19 cellular contexts compared by ENCODE assay signal in genomic region chr11:68753300-68753699, GRCh38. TPM values are rescaled to one million over a fixed set of nuclear protein-coding genes. Genes with fewer than 3 reads are reported as not detected.
DNase-seq lines count a peak whose midpoint lies in the region; ATAC-seq and TF ChIP-seq lines count a peak whose summit lies in the region.
"Had no signal": no experiment of that assay in that cellular context is flagged by ENCODE, and none has a peak within 500 bp of the region (broad histone marks: within the 10 kb centered on the region; RNA-seq: fewer than 3 reads in every experiment).

No MANE protein-coding gene starts in this region.

- H3K4me1 Mint-ChIP-seq in CD4-positive, CD25-positive, alpha-beta regulatory T cell = peaks cover 0 to 19% (median 4%) of the 10 kb centered on the region in 4 donors

- peaks cover 12% of the 10 kb centered on the region for H3K36me3 ChIP-seq in CD4-positive, CD25-positive, alpha-beta regulatory T cell (ENCODE audit: control insufficient read depth, insufficient read depth, low read length)
- H3K36me3 ChIP-seq: SJCRH30 had no signal

- H3K27me3 Mint-ChIP-seq in CD4-positive, CD25-positive, alpha-beta regulatory T cell = no peaks in the 10 kb centered on the region

- H3K9me3 ChIP-seq in CD4-positive, CD25-positive, alpha-beta regulatory T cell (ENCODE audit: control insufficient read depth in 2 of 2, low read length in 2 of 2) = no peaks in the 10 kb centered on the region
- H3K9me3 ChIP-seq: SJCRH30 had no signal

- H3K9me3 Mint-ChIP-seq in CD4-positive, CD25-positive, alpha-beta regulatory T cell = no peaks in the 10 kb centered on the region
- H3K9me3 Mint-ChIP-seq: activated T-helper 1 cell treated with anti-CD3 and anti-CD28 coated beads, Interleukin-12 subunit alpha, Interleukin-12 subunit beta, Interleukin-2, Interleukin-4 antibody, amounts not matched to agents 30 ng/mL and 10 ng/mL and 1 ng/mL, durations not matched to agents 14 hours and 24 hours and 36 hours; nephron had no signal

- no peak overlapping the region for H3K27ac Mint-ChIP-seq in CD4-positive, CD25-positive, alpha-beta regulatory T cell
- H3K27ac Mint-ChIP-seq: activated T-helper 1 cell treated with anti-CD3 and anti-CD28 coated beads, Interleukin-12 subunit alpha, Interleukin-12 subunit beta, Interleukin-2, Interleukin-4 antibody, amounts not matched to agents 30 ng/mL and 10 ng/mL and 1 ng/mL, durations not matched to agents 14 hours and 24 hours and 36 hours; nephron; progenitor cell of endocrine pancreas had no signal

- H3K4me3 ChIP-seq in CD4-positive, CD25-positive, alpha-beta regulatory T cell (ENCODE audit: low read depth, low read length) = no peak overlapping the region
- no peak overlapping the region for H3K4me3 ChIP-seq in foreskin fibroblast (ENCODE audit: low read depth in 1 of 2, low read length in 2 of 2)
- H3K4me3 ChIP-seq: SJCRH30 had no signal

- POLR2A ChIA-PET in RWPE1 (lab: Yijun Ruan, JAX; ENCODE audit: low non-redundant PET) = no interaction called here

- CTCF ChIA-PET in RWPE1 (lab: Yijun Ruan, JAX) = interaction anchor here (0.6 kb wide), 1 partner anchor 69 kb away, joined by 5 read pairs; the partner anchor contains the start of gene GAL

- H3K36me3 Mint-ChIP-seq in CD4-positive, CD25-positive, alpha-beta regulatory T cell = peaks cover 17% of the 10 kb centered on the region

- DNase-seq in CD4-positive, CD25-positive, alpha-beta regulatory T cell = no peak
- peak; percentile 7 for DNase-seq in COLO668 (lab: John Stamatoyannopoulos, UW; ENCODE audit: unreplicated experiment)
- peak; percentile 54 for DNase-seq in NCI-H1092 (lab: John Stamatoyannopoulos, UW)
- peak; percentile 39 for DNase-seq in RPMI8226
- DNase-seq in RWPE1 (ENCODE audit: low spot score) = no peak
- no peak for DNase-seq in foreskin fibroblast
- DNase-seq: cortex of kidney; hypothalamus; mesenchymal stem cell; stimulated activated CD4-positive, alpha-beta T cell treated with anti-CD3 and anti-CD28 coated beads, Interleukin-4, amount 100 ng/mL, for 24 hours; substantia nigra; T-helper 2 cell had no signal

- no peak overlapping the region for H3K27ac ChIP-seq in CD4-positive, CD25-positive, alpha-beta regulatory T cell (ENCODE audit: insufficient read depth, low read length, poor library complexity, severe bottlenecking)
- no peak overlapping the region for H3K27ac ChIP-seq in RWPE1
- H3K27ac ChIP-seq: SJCRH30 had no signal

- no peaks in the 10 kb centered on the region for H3K27me3 ChIP-seq in CD4-positive, CD25-positive, alpha-beta regulatory T cell (ENCODE audit: control insufficient read depth, insufficient read depth, low read length)
- H3K27me3 ChIP-seq: SJCRH30 had no signal

- TF ChIP-seq CTCF in RWPE1 (conservative IDR thresholded peaks at IDR 0.05; ENCODE audit: low read depth) (no peak), foreskin fibroblast (IDR thresholded peaks at IDR 0.05; ENCODE audit: low read depth, low read length) (no peak)

- H3K4me1 ChIP-seq in CD4-positive, CD25-positive, alpha-beta regulatory T cell (ENCODE audit: control insufficient read depth, insufficient read depth, low read length, poor library complexity, severe bottlenecking) = peaks cover 3% of the 10 kb centered on the region
- H3K4me1 ChIP-seq: SJCRH30 had no signal

- H3K4me3 Mint-ChIP-seq in CD4-positive, CD25-positive, alpha-beta regulatory T cell = peak overlapping the region in 3 of 4 donors; percentile 47 to 71 (median 66)
- H3K4me3 Mint-ChIP-seq: activated T-helper 1 cell treated with anti-CD3 and anti-CD28 coated beads, Interleukin-12 subunit alpha, Interleukin-12 subunit beta, Interleukin-2, Interleukin-4 antibody, amounts not matched to agents 30 ng/mL and 10 ng/mL and 1 ng/mL, durations not matched to agents 14 hours and 24 hours and 36 hours had no signal

- ATAC-seq in CD4-positive, CD25-positive, alpha-beta regulatory T cell (ENCODE audit: low read depth in 2 of 2) = no peak
- no peak for ATAC-seq in GM18861 (IDR thresholded peaks at IDR 0.05; ENCODE audit: unreplicated experiment)
- ATAC-seq: activated CD4-positive, CD25-positive, alpha-beta regulatory T cell treated with anti-CD3 and anti-CD28 coated beads, Interleukin-2, amount 50 U/mL, for 24 hours had no signal

RNA-seq across cellular contexts. Expression of gene TESMIN, which starts 2.0 kb away (rescaled TPM):
- 6.4 TPM for total RNA-seq in CD4-positive, CD25-positive, alpha-beta regulatory T cell
- 1 to 10 TPM; 3.0 to 8.0 (median 5.0) TPM for polyA plus RNA-seq in CD4-positive, CD25-positive, alpha-beta regulatory T cell
- total RNA-seq: SJCRH30, skeletal muscle tissue had no signal

Comparison
In these comparisons a context has a peak if more than half of its experiments do, and no peak if none do; other contexts are left out.
1. DNase-seq: peak in COLO668 (single experiment), NCI-H1092 (single experiment) and RPMI8226 (single experiment); none in CD4-positive, CD25-positive, alpha-beta regulatory T cell (0 of 3), RWPE1 (single experiment) and foreskin fibroblast (0 of 2).